In the genomic region with DNA sequence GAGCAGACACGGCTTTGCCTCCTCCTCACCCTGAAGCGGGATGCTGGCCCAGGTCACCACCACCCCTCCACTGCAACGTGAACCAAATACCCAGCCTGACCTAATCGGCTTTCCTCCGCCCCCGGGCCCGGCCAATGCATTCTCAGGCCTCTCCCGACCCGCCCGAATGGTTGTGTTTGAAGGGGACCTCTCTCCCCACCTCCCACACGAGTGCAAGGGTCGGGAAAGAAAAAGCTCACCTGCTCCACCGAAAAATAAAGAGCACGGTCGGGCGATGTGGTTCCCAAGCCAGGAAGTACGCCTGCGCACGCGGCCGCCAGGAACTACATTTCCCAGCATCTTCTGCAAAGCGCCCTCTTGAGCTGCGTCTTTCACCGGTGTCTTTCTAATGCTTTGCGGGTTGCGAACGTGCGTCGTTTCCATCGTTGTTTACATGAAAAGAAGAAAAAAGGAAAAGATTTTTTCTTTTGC, we compare ENCODE assay signal across 8 cellular contexts. TPM values are rescaled to one million over a fixed set of nuclear protein-coding genes. Genes with fewer than 3 reads are reported as not detected.
A peak's percentile ranks its signal among the peaks of the same experiment; 100 is the strongest.
DNase-seq lines count a peak whose midpoint lies in the region; ATAC-seq and TF ChIP-seq lines count a peak whose summit lies in the region.

A gene (minus strand): TSS at position 282 of the 471 bp plus-strand sequence.

- no peak for TF ChIP-seq CTCF in upper lobe of right lung (IDR thresholded peaks at IDR 0.05)

- H3K27me3 ChIP-seq in upper lobe of right lung, result no peaks in the 10 kb centered on the region

- no peaks in the 10 kb centered on the region for H3K4me1 ChIP-seq in upper lobe of right lung

- no peaks in the 10 kb centered on the region for H3K36me3 ChIP-seq in upper lobe of right lung

- DNase-seq in DMS153 (lab: John Stamatoyannopoulos, UW) (peak; percentile 58), NCI-H2171 (lab: John Stamatoyannopoulos, UW) (peak; percentile 86), head of caudate nucleus (peak; percentile 69 to 94 (median 84)), occipital lobe (lab: John Stamatoyannopoulos, UW) (peak; percentile 51), upper lobe of right lung (peak; percentile 74), NCI-H128 (lab: John Stamatoyannopoulos, UW; ENCODE audit: unreplicated experiment) (no peak)
- peak; percentile 37 for DNase-seq in activated naive CD4-positive, alpha-beta T cell treated with anti-CD3 and anti-CD28 coated beads, Interleukin-2, amount 50 U/mL, for 16 hours

- H3K9me3 ChIP-seq in upper lobe of right lung, result no peaks in the 10 kb centered on the region

- peak within 1 kb of the TSS; percentile 33 for H3K4me3 ChIP-seq in upper lobe of right lung

- peak; percentile 63 for ATAC-seq in upper lobe of right lung
- no peak for ATAC-seq in GM18505 (IDR thresholded peaks at IDR 0.05; ENCODE audit: unreplicated experiment)

- intact Hi-C loops in head of caudate nucleus (cut with DNase I) (no loop called here), upper lobe of right lung (cut with DNase I) (no loop called here)

- H3K27ac ChIP-seq in upper lobe of right lung, result no peak within 1 kb of the TSS

- no peak for TF ChIP-seq POLR2A in GM18505 (IDR thresholded peaks at IDR 0.05; ENCODE audit: borderline replicate concordance, extremely low read depth, insufficient read depth, insufficient read length)

RNA-seq across cellular contexts. Expression of the gene that starts here (rescaled TPM):
- total RNA-seq in occipital lobe, result 35.1 TPM
- total RNA-seq in upper lobe of right lung, result 0.78 TPM

Comparison
In these comparisons a context has a peak if more than half of its experiments do, and no peak if none do; other contexts are left out.
1. RNA of the gene that starts here (total RNA-seq): 35.1 TPM in occipital lobe (single experiment); 0.78 TPM in upper lobe of right lung (single experiment); every median in the first group is over 10 times any median in the second.
2. Peak in DNase-seq, ATAC-seq and H3K4me3 ChIP-seq in upper lobe of right lung; RNA of the gene not detected or under 1 TPM.